8 cellular contexts compared by ENCODE assay signal in genomic region chr9:110152704-110153374, GRCh38. TPM values are rescaled to one million over a fixed set of nuclear protein-coding genes. Genes with fewer than 3 reads are reported as not detected.
DNase-seq lines count a peak whose midpoint lies in the region; ATAC-seq and TF ChIP-seq lines count a peak whose summit lies in the region.

No MANE protein-coding gene starts in this region.

- H3K27me3 ChIP-seq in upper lobe of right lung, result no peaks in the 10 kb centered on the region

- H3K9me3 ChIP-seq in HEK293 (ENCODE audit: control insufficient read depth, insufficient read depth, low read depth, low read length), result no peaks in the 10 kb centered on the region
- H3K9me3 ChIP-seq in upper lobe of right lung, result no peaks in the 10 kb centered on the region

- intact Hi-C loops in left colon (cut with DNase I, micrococcal nuclease), result loop anchor here (5.0 to 10.0 kb wide), 2 partner anchors 248 to 251 kb away; no protein-coding TSS in a partner anchor
- intact Hi-C loops in upper lobe of right lung (cut with DNase I), result loop anchor here (10.0 kb wide), 1 partner anchor 248 kb away; no protein-coding TSS in a partner anchor

- ATAC-seq in left colon, result peak; percentile 73
- peak; percentile 56 for ATAC-seq in upper lobe of right lung

- DNase-seq in DMS 273 (lab: John Stamatoyannopoulos, UW; ENCODE audit: unreplicated experiment) (peak; percentile 82), NCI-H510A treated with DMSO at 0.1 percent for 48 hours (lab: John Stamatoyannopoulos, UW) (peak; percentile 66), astrocyte of the spinal cord (ENCODE audit: low read depth, low spot score) (peak; percentile 62), left colon (no peak), upper lobe of right lung (no peak)
- no peak for DNase-seq in stimulated activated CD4-positive, alpha-beta T cell treated with anti-CD3 and anti-CD28 coated beads, Interleukin-4, amount 100 ng/mL, for 4 hours
- DNase-seq in stimulated activated CD4-positive, alpha-beta T cell treated with anti-CD3 and anti-CD28 coated beads, Interleukin-1b, Interleukin-23, amount 100 ng/mL, for 48 hours, result no peak

- H3K27ac ChIP-seq in HEK293 (ENCODE audit: extremely low read depth, low read depth, low read length) (no peak overlapping the region), upper lobe of right lung (no peak overlapping the region)

- peaks cover 0 to 4% of the 10 kb centered on the region in 2 experiments; a peak in 1 of 3 replicates for H3K36me3 ChIP-seq in HEK293 (ENCODE audit: control insufficient read depth in 2 of 2, insufficient read depth in 1 of 2, low read length in 2 of 2)
- H3K36me3 ChIP-seq in upper lobe of right lung, result no peaks in the 10 kb centered on the region

- POLR2A ChIA-PET in HEK293 (lab: Yijun Ruan, JAX), result no interaction called here

- H3K4me3 ChIP-seq in HEK293 (ENCODE audit: low read depth, low read length) (no peak overlapping the region), astrocyte of the spinal cord (ENCODE audit: low read depth, low read length) (no peak overlapping the region), upper lobe of right lung (no peak overlapping the region)

- H3K4me1 ChIP-seq in HEK293 (ENCODE audit: control insufficient read depth, insufficient read depth, low read length) (no peaks in the 10 kb centered on the region), upper lobe of right lung (peaks cover 50% of the 10 kb centered on the region)

- CTCF ChIA-PET in HEK293 (lab: Yijun Ruan, JAX), result interaction anchor here (0.6 to 11.5 kb wide), 13 partner anchors 9 to 578 kb away, joined by 3 to 122 read pairs (median 4); no protein-coding TSS in a partner anchor

- in situ Hi-C loops in astrocyte of the spinal cord (cut with HindIII; ENCODE audit: low sequenced_read_pairs), result no loop called here

- peak; percentile 42; the same call in 1 of the 2 replicates for TF ChIP-seq CTCF in HEK293 (tag by site-specific recombination; IDR thresholded peaks at IDR 0.05)
- peak; percentile 63 for TF ChIP-seq CTCF in astrocyte of the spinal cord (IDR thresholded peaks at IDR 0.05; ENCODE audit: low read depth, low read length)
- peak; percentile 75 for TF ChIP-seq CTCF in upper lobe of right lung (IDR thresholded peaks at IDR 0.05)

TF ChIP-seq in HEK293, 187 proteins besides CTCF, POLR2A, EP300 and RAD21:
- TF ChIP-seq ZNF423 (tag by site-specific recombination; IDR thresholded peaks at IDR 0.05) (no peak), PATZ1 (tag by site-specific recombination; IDR thresholded peaks at IDR 0.05) (no peak), ZNF514 (tag by site-specific recombination; IDR thresholded peaks at IDR 0.05) (no peak), ZEB2 (tag by site-specific recombination; IDR thresholded peaks at IDR 0.05) (no peak), ZNF155 (tag by site-specific recombination; IDR thresholded peaks at IDR 0.05) (no peak), ZNF623 (tag by site-specific recombination; IDR thresholded peaks at IDR 0.05) (no peak), ZNF692 (tag by site-specific recombination; IDR thresholded peaks at IDR 0.05) (no peak), TCF7L2 (IDR thresholded peaks at IDR 0.05; ENCODE audit: borderline replicate concordance, low read depth, low read length) (peak; percentile 21; the same call in 1 of the 2 replicates), ZNF654 (tag by site-specific recombination; IDR thresholded peaks at IDR 0.05; ENCODE audit: low read depth) (peak; percentile 82), ZNF777 (tag by site-specific recombination; IDR thresholded peaks at IDR 0.05; ENCODE audit: borderline replicate concordance) (no peak), ZNF121 (tag by site-specific recombination; IDR thresholded peaks at IDR 0.05) (no peak), ZNF175 (tag by site-specific recombination; IDR thresholded peaks at IDR 0.05) (no peak), ZNF530 (tag by site-specific recombination; IDR thresholded peaks at IDR 0.05; ENCODE audit: low read depth) (no peak), ZNF19 (tag by site-specific recombination; IDR thresholded peaks at IDR 0.05; ENCODE audit: low read depth) (no peak), GLI2 (tag by site-specific recombination; IDR thresholded peaks at IDR 0.05; ENCODE audit: borderline replicate concordance, low read depth) (no peak)

RNA-seq across cellular contexts. Expression of gene C9orf152, which starts 55.1 kb away (rescaled TPM):
- 10 to 100 TPM; 54.3 to 62.0 TPM for total RNA-seq in left colon
- total RNA-seq in upper lobe of right lung, result 27.6 TPM

Comparison
In these comparisons a context has a peak if more than half of its experiments do, and no peak if none do; other contexts are left out.
1. DNase-seq: peak in DMS 273 (single experiment), NCI-H510A treated with DMSO at 0.1 percent for 48 hours (single experiment) and astrocyte of the spinal cord (single experiment); none in left colon (0 of 2), upper lobe of right lung (single experiment), stimulated activated CD4-positive, alpha-beta T cell treated with anti-CD3 and anti-CD28 coated beads, Interleukin-4, amount 100 ng/mL, for 4 hours (0 of 2) and stimulated activated CD4-positive, alpha-beta T cell treated with anti-CD3 and anti-CD28 coated beads, Interleukin-1b, Interleukin-23, amount 100 ng/mL, for 48 hours (single experiment).
2. Peak in every context shown above with its lines, with median percentiles within 50 percentile points of each other: CTCF ChIP-seq.